14 cellular contexts compared by ENCODE assay signal in the genomic region with DNA sequence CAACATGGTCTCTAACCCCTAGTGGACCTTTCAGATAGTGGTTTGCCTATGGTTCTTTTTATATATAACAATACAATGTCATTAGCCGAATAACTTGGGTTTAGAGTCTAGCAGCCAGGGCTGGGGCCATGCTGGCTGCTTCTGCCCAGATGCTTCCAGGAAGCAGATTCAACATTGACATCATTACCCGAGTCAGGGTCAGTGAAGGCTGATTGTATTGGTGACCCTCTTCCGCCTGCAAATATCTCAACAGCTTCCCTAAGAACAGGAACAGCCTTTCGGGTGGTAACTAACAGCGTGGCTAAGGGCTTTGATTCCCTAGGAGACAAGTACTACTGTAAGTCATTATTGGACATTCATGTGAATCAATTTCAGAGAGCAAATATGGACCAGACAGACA.
DNase-seq lines count a peak whose midpoint lies in the region; ATAC-seq and TF ChIP-seq lines count a peak whose summit lies in the region.
"Had no signal": no experiment of that assay in that cellular context is flagged by ENCODE, and none has a peak within 500 bp of the region (broad histone marks: within the 10 kb centered on the region; RNA-seq: fewer than 3 reads in every experiment).

No MANE protein-coding gene starts in this region.

- H3K4me1 ChIP-seq in smooth muscle cell (ENCODE audit: low read depth) (peaks cover 7% of the 10 kb centered on the region), aorta (ENCODE audit: control insufficient read depth in 1 of 2, insufficient read depth in 2 of 2, low read length in 2 of 2) (no peaks in the 10 kb centered on the region)

- no peaks in the 10 kb centered on the region for H3K9me2 ChIP-seq in SU-DHL-6 (replicated peaks; ENCODE audit: insufficient read depth, low read length)

- H3K4me1 Mint-ChIP-seq in activated CD4-positive, alpha-beta T cell treated with anti-CD3 and anti-CD28 coated beads, Interleukin-2, amount 10 ng/mL, durations not matched to agents 7 days and 5 days: peaks cover 6% of the 10 kb centered on the region

- H3K36me3 ChIP-seq in SU-DHL-6 (ENCODE audit: low read length): no peaks in the 10 kb centered on the region
- no peaks in the 10 kb centered on the region for H3K36me3 ChIP-seq in smooth muscle cell (ENCODE audit: low read depth)
- no peaks in the 10 kb centered on the region for H3K36me3 ChIP-seq in aorta (ENCODE audit: control insufficient read depth in 1 of 2, insufficient read depth in 2 of 2, low read length in 1 of 2)

- H3K79me2 ChIP-seq in SU-DHL-6 (ENCODE audit: insufficient read depth, low read length) (no peaks in the 10 kb centered on the region), smooth muscle cell (ENCODE audit: low read depth) (no peaks in the 10 kb centered on the region)

- H3K27me3 Mint-ChIP-seq in activated CD4-positive, alpha-beta T cell treated with anti-CD3 and anti-CD28 coated beads, Interleukin-2, amount 10 ng/mL, durations not matched to agents 7 days and 5 days: peaks cover 9% of the 10 kb centered on the region

- no peaks in the 10 kb centered on the region for H3K9me3 ChIP-seq in SU-DHL-6 (ENCODE audit: insufficient read depth, low read length)
- no peaks in the 10 kb centered on the region for H3K9me3 ChIP-seq in smooth muscle cell (replicated peaks; ENCODE audit: low read depth)
- H3K9me3 ChIP-seq in aorta (ENCODE audit: control insufficient read depth, low read length): no peaks in the 10 kb centered on the region

- H2AFZ ChIP-seq in SU-DHL-6 (ENCODE audit: low read depth, low read length, severe bottlenecking) (peak overlapping the region; percentile 43), smooth muscle cell (ENCODE audit: low read depth) (peak overlapping the region; percentile 83)

- POLR2A ChIA-PET in activated CD4-positive, alpha-beta T cell treated with anti-CD3 and anti-CD28 coated beads, Interleukin-2, amount 10 ng/mL, durations not matched to agents 7 days and 5 days (lab: Charles Lee): no interaction called here

- H3K4me3 ChIP-seq in SU-DHL-6 (ENCODE audit: insufficient read depth, low read length, poor library complexity, severe bottlenecking) (no peak overlapping the region), smooth muscle cell (no peak overlapping the region), aorta (ENCODE audit: low read length in 2 of 2) (no peak overlapping the region)

- H3K27ac Mint-ChIP-seq in activated CD4-positive, alpha-beta T cell treated with anti-CD3 and anti-CD28 coated beads, Interleukin-2, amount 10 ng/mL, durations not matched to agents 7 days and 5 days: peak overlapping the region; percentile 77

- peak; percentile 9 for ATAC-seq in left lobe of liver
- ATAC-seq in aorta (ENCODE audit: low FRiP score): no peak
- ATAC-seq: naive thymus-derived CD8-positive, alpha-beta T cell had no signal

- CTCF ChIA-PET in activated CD4-positive, alpha-beta T cell treated with anti-CD3 and anti-CD28 coated beads, Interleukin-2, amount 10 ng/mL, durations not matched to agents 7 days and 5 days (lab: Charles Lee): interaction anchor here (0.8 to 1.0 kb wide), 2 partner anchors 9 to 547 kb away, joined by 3 read pairs; no protein-coding TSS in a partner anchor

- WGBS in smooth muscle cell (ENCODE audit: low lambda C conversion rate): 91% methylated on average over 5 of the region's 5 CpGs
- 83 to 87% methylated on average over 5 of the region's 5 CpGs for WGBS in aorta, 2 donors

- no peaks in the 10 kb centered on the region for H3K27me3 ChIP-seq in SU-DHL-6 (ENCODE audit: low read length)
- no peaks in the 10 kb centered on the region for H3K27me3 ChIP-seq in smooth muscle cell (ENCODE audit: low read depth)
- H3K27me3 ChIP-seq in aorta (ENCODE audit: control insufficient read depth in 1 of 2, insufficient read depth in 2 of 2, low read length in 1 of 2): no peaks in the 10 kb centered on the region

- H3K36me3 Mint-ChIP-seq in activated CD4-positive, alpha-beta T cell treated with anti-CD3 and anti-CD28 coated beads, Interleukin-2, amount 10 ng/mL, durations not matched to agents 7 days and 5 days (ENCODE audit: low read depth): no peaks in the 10 kb centered on the region
- H3K36me3 Mint-ChIP-seq: brain had no signal

- no peak overlapping the region for H3K4me3 Mint-ChIP-seq in activated CD4-positive, alpha-beta T cell treated with anti-CD3 and anti-CD28 coated beads, Interleukin-2, amount 10 ng/mL, durations not matched to agents 7 days and 5 days
- H3K4me3 Mint-ChIP-seq: brain had no signal

- H3K27ac ChIP-seq in SU-DHL-6 (ENCODE audit: low read depth, low read length) (no peak overlapping the region), smooth muscle cell (ENCODE audit: low read depth) (no peak overlapping the region), aorta (ENCODE audit: low read depth in 1 of 2, low read length in 2 of 2) (no peak overlapping the region)

- intact Hi-C loops in aorta (cut with DNase I): loop anchor here in 1 of 2 donors (5.0 to 10.0 kb wide), 2 partner anchors 141 to 528 kb away; no protein-coding TSS in a partner anchor

- TF ChIP-seq POLR2A in erythroblast (IDR thresholded peaks at IDR 0.05; ENCODE audit: low read length): no peak

- H3K9ac ChIP-seq in SU-DHL-6 (ENCODE audit: low read length): no peak overlapping the region
- H3K9ac ChIP-seq in smooth muscle cell (ENCODE audit: low read depth): no peak overlapping the region

- H3F3A ChIP-seq in SU-DHL-6 (ENCODE audit: insufficient read depth): no peaks in the 10 kb centered on the region
- no peaks in the 10 kb centered on the region for H3F3A ChIP-seq in smooth muscle cell (ENCODE audit: low read depth)

- H3K9me3 Mint-ChIP-seq in activated CD4-positive, alpha-beta T cell treated with anti-CD3 and anti-CD28 coated beads, Interleukin-2, amount 10 ng/mL, durations not matched to agents 7 days and 5 days: no peaks in the 10 kb centered on the region

- TF ChIP-seq CTCF in SU-DHL-6 (IDR thresholded peaks at IDR 0.05; ENCODE audit: insufficient read depth, low read length, poor library complexity, severe bottlenecking) (no peak), smooth muscle cell (IDR thresholded peaks at IDR 0.05; ENCODE audit: borderline replicate concordance, insufficient read depth, poor library complexity, severe bottlenecking) (no peak)

- H3K4me2 ChIP-seq in SU-DHL-6 (ENCODE audit: low read depth, low read length, poor library complexity, severe bottlenecking): no peak overlapping the region
- peak overlapping the region; percentile 20 for H3K4me2 ChIP-seq in smooth muscle cell

- no peak for DNase-seq in activated CD4-positive, alpha-beta T cell treated with anti-CD3 and anti-CD28 coated beads, Interleukin-2, amount 10 ng/mL, durations not matched to agents 7 days and 5 days
- no peak for DNase-seq in activated CD4-positive, alpha-beta T cell treated with anti-CD3 and anti-CD28 coated beads for 1 hour
- no peak for DNase-seq in left lobe of liver (ENCODE audit: low spot score)
- DNase-seq in smooth muscle cell (lab: John Stamatoyannopoulos, UW; ENCODE audit: unreplicated experiment): no peak
- no peak for DNase-seq in erythroblast (lab: John Stamatoyannopoulos, UW)
- no peak for DNase-seq in aorta
- DNase-seq in germinal center (ENCODE audit: low spot score): no peak
- DNase-seq: activated gamma-delta T cell; effector CD8-positive, alpha-beta T cell; HCEC 1CT; NCI-H2171 had no signal

- no peaks in the 10 kb centered on the region for H4K20me1 ChIP-seq in SU-DHL-6 (ENCODE audit: low read depth, low read length)
- H4K20me1 ChIP-seq in smooth muscle cell (ENCODE audit: low read depth): no peaks in the 10 kb centered on the region
